In the genomic region with DNA sequence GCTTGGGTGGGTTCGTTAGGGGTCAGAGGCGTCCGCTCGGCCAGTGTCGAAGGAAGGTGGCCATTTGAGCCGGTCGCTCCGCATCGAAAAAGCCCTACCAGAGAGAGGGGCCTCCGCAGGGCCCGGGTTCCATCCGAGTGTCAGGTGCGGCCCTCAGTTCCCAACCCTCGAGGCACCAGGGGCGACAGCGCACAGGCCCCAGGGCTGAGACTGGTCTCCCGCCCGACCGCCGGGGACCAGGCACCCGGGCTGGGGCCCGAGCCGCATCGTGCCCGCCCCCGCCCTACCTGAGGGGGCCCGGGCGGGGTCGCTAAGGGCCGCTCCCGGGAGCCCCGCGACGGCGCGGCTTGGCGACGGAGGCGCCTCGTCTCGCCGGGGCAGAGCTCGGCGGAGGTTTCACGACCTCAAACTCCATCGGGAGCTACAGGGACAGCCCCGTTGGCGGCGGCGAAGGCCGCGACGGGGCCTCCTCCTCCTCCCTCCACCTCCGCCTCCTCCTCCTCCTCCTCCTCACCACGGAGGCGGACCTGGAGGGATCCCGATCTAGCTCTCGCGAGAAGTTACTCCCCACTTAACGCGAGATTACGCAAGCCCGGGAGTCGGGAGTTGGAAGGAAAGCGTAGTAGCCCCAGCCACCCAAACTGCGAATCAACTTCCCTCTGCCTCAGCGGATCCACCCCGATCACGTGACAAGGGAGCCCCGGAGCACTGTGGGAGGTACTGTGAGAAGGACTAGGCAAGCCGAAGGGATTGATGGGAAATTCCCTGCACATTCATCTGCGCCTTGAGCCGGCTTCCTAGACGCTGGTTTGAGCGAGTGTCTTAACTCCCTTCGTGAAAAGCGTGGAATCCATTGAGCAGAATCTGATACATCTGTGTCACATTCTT, we compare ENCODE assay signal across 1 cellular context.
TF ChIP-seq lines count a peak whose summit lies in the region.

Gene RC3H2, minus strand, starts transcription at position 537 of the 888 bp plus-strand sequence. CDS start 7,850 bp downstream, outside the sequence.

TF ChIP-seq in HepG2, 621 proteins besides CTCF, POLR2A, EP300 and RAD21 (continued from another document and continues in another):
- TF ChIP-seq, protein P1, sequence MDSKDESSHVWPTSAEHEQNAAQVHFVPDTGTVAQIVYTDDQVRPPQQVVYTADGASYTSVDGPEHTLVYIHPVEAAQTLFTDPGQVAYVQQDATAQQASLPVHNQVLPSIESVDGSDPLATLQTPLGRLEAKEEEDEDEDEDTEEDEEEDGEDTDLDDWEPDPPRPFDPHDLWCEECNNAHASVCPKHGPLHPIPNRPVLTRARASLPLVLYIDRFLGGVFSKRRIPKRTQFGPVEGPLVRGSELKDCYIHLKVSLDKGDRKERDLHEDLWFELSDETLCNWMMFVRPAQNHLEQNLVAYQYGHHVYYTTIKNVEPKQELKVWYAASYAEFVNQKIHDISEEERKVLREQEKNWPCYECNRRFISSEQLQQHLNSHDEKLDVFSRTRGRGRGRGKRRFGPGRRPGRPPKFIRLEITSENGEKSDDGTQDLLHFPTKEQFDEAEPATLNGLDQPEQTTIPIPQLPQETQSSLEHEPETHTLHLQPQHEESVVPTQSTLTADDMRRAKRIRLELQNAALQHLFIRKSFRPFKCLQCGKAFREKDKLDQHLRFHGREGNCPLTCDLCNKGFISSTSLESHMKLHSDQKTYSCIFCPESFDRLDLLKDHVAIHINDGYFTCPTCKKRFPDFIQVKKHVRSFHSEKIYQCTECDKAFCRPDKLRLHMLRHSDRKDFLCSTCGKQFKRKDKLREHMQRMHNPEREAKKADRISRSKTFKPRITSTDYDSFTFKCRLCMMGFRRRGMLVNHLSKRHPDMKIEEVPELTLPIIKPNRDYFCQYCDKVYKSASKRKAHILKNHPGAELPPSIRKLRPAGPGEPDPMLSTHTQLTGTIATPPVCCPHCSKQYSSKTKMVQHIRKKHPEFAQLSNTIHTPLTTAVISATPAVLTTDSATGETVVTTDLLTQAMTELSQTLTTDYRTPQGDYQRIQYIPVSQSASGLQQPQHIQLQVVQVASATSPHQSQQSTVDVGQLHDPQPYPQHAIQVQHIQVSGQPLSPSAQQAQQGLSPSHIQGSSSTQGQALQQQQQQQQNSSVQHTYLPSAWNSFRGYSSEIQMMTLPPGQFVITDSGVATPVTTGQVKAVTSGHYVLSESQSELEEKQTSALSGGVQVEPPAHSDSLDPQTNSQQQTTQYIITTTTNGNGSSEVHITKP (CRISPR knock-in tag; IDR thresholded peaks at IDR 0.05; ENCODE audit: low read depth): peak; percentile 20; the same call in 1 of the 2 replicates
- TF ChIP-seq CHCHD3 (CRISPR knock-in tag; IDR thresholded peaks at IDR 0.05) (no peak), ZNF792 (CRISPR knock-in tag; IDR thresholded peaks at IDR 0.05) (peak; percentile 18; the same call in 1 of the 2 replicates), MAF1 (CRISPR knock-in tag; IDR thresholded peaks at IDR 0.05; ENCODE audit: borderline replicate concordance) (peak; percentile 58; the same call in 1 of the 2 replicates), ZNF746 (CRISPR knock-in tag; IDR thresholded peaks at IDR 0.05) (peak; percentile 27), ZNF556 (CRISPR knock-in tag; IDR thresholded peaks at IDR 0.05; ENCODE audit: borderline replicate concordance) (peak; percentile 60; the same call in 1 of the 2 replicates), RCOR2 (CRISPR knock-in tag; IDR thresholded peaks at IDR 0.05) (peak; percentile 97), IRX3 (CRISPR knock-in tag; IDR thresholded peaks at IDR 0.05; ENCODE audit: borderline replicate concordance, low read depth) (no peak), ZBTB42 (CRISPR knock-in tag; IDR thresholded peaks at IDR 0.05) (no peak), CHD4 (IDR thresholded peaks at IDR 0.05; ENCODE audit: borderline replicate concordance, low read length) (no peak), CHD2 (IDR thresholded peaks at IDR 0.05; ENCODE audit: low read depth, low read length) (peak; percentile 97), HNF1A (IDR thresholded peaks at IDR 0.05; ENCODE audit: low read depth) (no peak), HNF1A (CRISPR knock-in tag; IDR thresholded peaks at IDR 0.05; ENCODE audit: borderline replicate concordance) (peak; percentile 26; the same call in 1 of the 2 replicates), NBN (conservative IDR thresholded peaks at IDR 0.05) (no peak), HDAC2 (CRISPR knock-in tag; IDR thresholded peaks at IDR 0.05) (peak; percentile 91), ZNF674 (CRISPR knock-in tag; IDR thresholded peaks at IDR 0.05; ENCODE audit: low read depth) (peak; percentile 67; the same call in 1 of the 2 replicates), TEAD3 (CRISPR knock-in tag; optimal IDR thresholded peaks at IDR 0.05; ENCODE audit: borderline replicate concordance) (peak; percentile 91), TCF7 (IDR thresholded peaks at IDR 0.05; ENCODE audit: low read depth) (no peak), ZNF557 (CRISPR knock-in tag; IDR thresholded peaks at IDR 0.05) (no peak), SMARCC2 (IDR thresholded peaks at IDR 0.05) (no peak), ZNF552 (CRISPR knock-in tag; IDR thresholded peaks at IDR 0.05; ENCODE audit: borderline replicate concordance) (0 out of 2 replicates have a peak, but pooled peaks have one; percentile 7), JARID2 (CRISPR knock-in tag; IDR thresholded peaks at IDR 0.05; ENCODE audit: insufficient replicate concordance) (no peak), REL (CRISPR knock-in tag; conservative IDR thresholded peaks at IDR 0.05) (no peak), ZNF225 (CRISPR knock-in tag; IDR thresholded peaks at IDR 0.05) (no peak), BRCA1 (CRISPR knock-in tag; IDR thresholded peaks at IDR 0.05) (no peak), ELK4 (CRISPR knock-in tag; IDR thresholded peaks at IDR 0.05; ENCODE audit: borderline replicate concordance) (no peak), MLLT10 (CRISPR knock-in tag; IDR thresholded peaks at IDR 0.05) (no peak), THAP11 (CRISPR knock-in tag; IDR thresholded peaks at IDR 0.05) (peak; percentile 92), ZNF350 (CRISPR knock-in tag; IDR thresholded peaks at IDR 0.05; ENCODE audit: borderline replicate concordance, low read depth) (no peak), ZNF296 (CRISPR knock-in tag; conservative IDR thresholded peaks at IDR 0.05) (no peak), SP4 (CRISPR knock-in tag; IDR thresholded peaks at IDR 0.05) (peak; percentile 75), NCOR1 (IDR thresholded peaks at IDR 0.05; ENCODE audit: borderline replicate concordance, low read length) (peak; percentile 19; the same call in 1 of the 2 replicates), ZNF737 (CRISPR knock-in tag; IDR thresholded peaks at IDR 0.05; ENCODE audit: borderline replicate concordance) (no peak), ZBTB14 (CRISPR knock-in tag; IDR thresholded peaks at IDR 0.05) (no peak), SALL2 (CRISPR knock-in tag; IDR thresholded peaks at IDR 0.05) (peak; percentile 46; the same call in 1 of the 2 replicates), ASH2L (IDR thresholded peaks at IDR 0.05; ENCODE audit: insufficient read length, low read depth, low read length) (peak; percentile 96), JUNB (CRISPR knock-in tag; IDR thresholded peaks at IDR 0.05; ENCODE audit: borderline replicate concordance) (no peak), RBAK (CRISPR knock-in tag; IDR thresholded peaks at IDR 0.05) (no peak), ZBTB25 (CRISPR knock-in tag; IDR thresholded peaks at IDR 0.05) (0 out of 2 replicates have a peak, but pooled peaks have one; percentile 69), ZNF781 (CRISPR knock-in tag; IDR thresholded peaks at IDR 0.05; ENCODE audit: borderline replicate concordance, not compliant biosample characterization) (no peak), DMAP1 (CRISPR knock-in tag; IDR thresholded peaks at IDR 0.05) (peak; percentile 66; the same call in 1 of the 2 replicates), ZNF431 (CRISPR knock-in tag; IDR thresholded peaks at IDR 0.05; ENCODE audit: borderline replicate concordance, low read depth) (no peak), PHF8 (CRISPR knock-in tag; IDR thresholded peaks at IDR 0.05) (peak; percentile 90)
- TF ChIP-seq, protein P2, sequence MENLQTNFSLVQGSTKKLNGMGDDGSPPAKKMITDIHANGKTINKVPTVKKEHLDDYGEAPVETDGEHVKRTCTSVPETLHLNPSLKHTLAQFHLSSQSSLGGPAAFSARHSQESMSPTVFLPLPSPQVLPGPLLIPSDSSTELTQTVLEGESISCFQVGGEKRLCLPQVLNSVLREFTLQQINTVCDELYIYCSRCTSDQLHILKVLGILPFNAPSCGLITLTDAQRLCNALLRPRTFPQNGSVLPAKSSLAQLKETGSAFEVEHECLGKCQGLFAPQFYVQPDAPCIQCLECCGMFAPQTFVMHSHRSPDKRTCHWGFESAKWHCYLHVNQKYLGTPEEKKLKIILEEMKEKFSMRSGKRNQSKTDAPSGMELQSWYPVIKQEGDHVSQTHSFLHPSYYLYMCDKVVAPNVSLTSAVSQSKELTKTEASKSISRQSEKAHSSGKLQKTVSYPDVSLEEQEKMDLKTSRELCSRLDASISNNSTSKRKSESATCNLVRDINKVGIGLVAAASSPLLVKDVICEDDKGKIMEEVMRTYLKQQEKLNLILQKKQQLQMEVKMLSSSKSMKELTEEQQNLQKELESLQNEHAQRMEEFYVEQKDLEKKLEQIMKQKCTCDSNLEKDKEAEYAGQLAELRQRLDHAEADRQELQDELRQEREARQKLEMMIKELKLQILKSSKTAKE (CRISPR knock-in tag; IDR thresholded peaks at IDR 0.05; ENCODE audit: borderline replicate concordance): no peak
- TF ChIP-seq, protein P3, sequence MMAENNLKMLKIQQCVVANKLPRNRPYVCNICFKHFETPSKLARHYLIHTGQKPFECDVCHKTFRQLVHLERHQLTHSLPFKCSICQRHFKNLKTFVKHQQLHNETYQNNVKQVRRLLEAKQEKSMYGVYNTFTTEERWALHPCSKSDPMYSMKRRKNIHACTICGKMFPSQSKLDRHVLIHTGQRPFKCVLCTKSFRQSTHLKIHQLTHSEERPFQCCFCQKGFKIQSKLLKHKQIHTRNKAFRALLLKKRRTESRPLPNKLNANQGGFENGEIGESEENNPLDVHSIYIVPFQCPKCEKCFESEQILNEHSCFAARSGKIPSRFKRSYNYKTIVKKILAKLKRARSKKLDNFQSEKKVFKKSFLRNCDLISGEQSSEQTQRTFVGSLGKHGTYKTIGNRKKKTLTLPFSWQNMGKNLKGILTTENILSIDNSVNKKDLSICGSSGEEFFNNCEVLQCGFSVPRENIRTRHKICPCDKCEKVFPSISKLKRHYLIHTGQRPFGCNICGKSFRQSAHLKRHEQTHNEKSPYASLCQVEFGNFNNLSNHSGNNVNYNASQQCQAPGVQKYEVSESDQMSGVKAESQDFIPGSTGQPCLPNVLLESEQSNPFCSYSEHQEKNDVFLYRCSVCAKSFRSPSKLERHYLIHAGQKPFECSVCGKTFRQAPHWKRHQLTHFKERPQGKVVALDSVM (CRISPR knock-in tag; IDR thresholded peaks at IDR 0.05): peak; percentile 72
